Comparison of ENCODE assay signal across 8 cellular contexts in genomic region chr9:94681508-94681907, GRCh38. TPM values are rescaled to one million over a fixed set of nuclear protein-coding genes. Genes with fewer than 3 reads are reported as not detected.
A peak's percentile ranks its signal among the peaks of the same experiment; 100 is the strongest.
DNase-seq lines count a peak whose midpoint lies in the region; ATAC-seq, FAIRE-seq and TF ChIP-seq lines count a peak whose summit lies in the region.

No MANE protein-coding gene starts in this region.

- ATAC-seq in IMR-90 (ENCODE audit: low read depth) (peak; percentile 99), GM18502 (IDR thresholded peaks at IDR 0.05; ENCODE audit: poor library complexity, unreplicated experiment) (no peak)
- peak; percentile 95 for ATAC-seq in activated T-helper 17 cell treated with anti-CD3 and anti-CD28 coated beads, Interleukin-2, amount 50 U/mL, for 72 hours (replicated peaks)
- ATAC-seq in stimulated activated naive CD8-positive, alpha-beta T cell treated with anti-CD3 and anti-CD28 coated beads, Interleukin-15, amount 100 ng/mL, for 72 hours = peak; percentile 96

- no peak overlapping the region for H4K5ac ChIP-seq in IMR-90 (ENCODE audit: low read depth, low read length)

- POLR2A ChIA-PET in IMR-90 (lab: Charles Lee; ENCODE audit: unreplicated experiment) = interaction anchor here (0.6 kb wide), 1 partner anchor 453 kb away, joined by 3 read pairs; no protein-coding TSS in a partner anchor

- H4K8ac ChIP-seq in IMR-90 (ENCODE audit: low read depth in 2 of 2, low read length in 2 of 2) = peak overlapping the region in 1 of 2 experiments; percentile 89; a peak in 2 of 4 replicates

- H3K9me3 ChIP-seq in IMR-90 (ENCODE audit: control insufficient read depth, insufficient read depth, low read length) = no peaks in the 10 kb centered on the region
- no peaks in the 10 kb centered on the region for H3K9me3 ChIP-seq in neural cell (ENCODE audit: low read length)

- peak; percentile 80 for FAIRE-seq in RCC 7860 (lab: Jason Lieb, UNC)

- no peaks in the 10 kb centered on the region; the same call in 1 of the 2 replicates for H3K4me1 ChIP-seq in IMR-90 (ENCODE audit: control insufficient read depth, insufficient read depth, low read length)

- TF ChIP-seq EP300 in neural cell (conservative IDR thresholded peaks at IDR 0.05; ENCODE audit: poor library complexity, severe bottlenecking) = no peak

- H3K23ac ChIP-seq in IMR-90 (ENCODE audit: low read depth, low read length) = peak overlapping the region; percentile 46; the same call in 1 of the 2 replicates

- H3K9me2 ChIP-seq in neural cell (ENCODE audit: insufficient read depth, low read length) = no peaks in the 10 kb centered on the region

- TF ChIP-seq POLR2A in IMR-90 (IDR thresholded peaks at IDR 0.05; ENCODE audit: low read depth, low read length) = no peak

- H3K4me3 Mint-ChIP-seq in activated T-helper 17 cell treated with anti-CD3 and anti-CD28 coated beads, Interleukin-2, amount 50 U/mL, for 72 hours = peak overlapping the region; percentile 8
- H3K4me3 Mint-ChIP-seq in stimulated activated naive CD8-positive, alpha-beta T cell treated with anti-CD3 and anti-CD28 coated beads, Interleukin-15, amount 100 ng/mL, for 72 hours = no peak overlapping the region

- H2BK20ac ChIP-seq in IMR-90 (ENCODE audit: low read depth, low read length) = peak overlapping the region; percentile 81

- H3K36me3 ChIP-seq in IMR-90 (ENCODE audit: control insufficient read depth, insufficient read depth, low read length) (no peaks in the 10 kb centered on the region), neural cell (ENCODE audit: insufficient read depth, low read length) (no peaks in the 10 kb centered on the region)

- peak overlapping the region; percentile 75 for H3K4ac ChIP-seq in IMR-90 (ENCODE audit: low read depth, low read length)

- BruUV-seq in IMR-90 (replicated peaks; lab: Mats Ljungman, UMichigan) = no TSS peak

- DNase-seq in GM04504 (ENCODE audit: low read depth) = peak; percentile 71
- peak; percentile 80 for DNase-seq in IMR-90
- peak; percentile 72 for DNase-seq in RCC 7860 (ENCODE audit: low spot score)
- peak; percentile 89 for DNase-seq in fibroblast of the aortic adventitia (ENCODE audit: low read depth)
- peak; percentile 46 to 55 for DNase-seq in stimulated activated naive CD8-positive, alpha-beta T cell treated with anti-CD3 and anti-CD28 coated beads, Interleukin-15, amount 100 ng/mL, for 72 hours

- H3K9me3 Mint-ChIP-seq in activated T-helper 17 cell treated with anti-CD3 and anti-CD28 coated beads, Interleukin-2, amount 50 U/mL, for 72 hours = no peaks in the 10 kb centered on the region
- H3K9me3 Mint-ChIP-seq in stimulated activated naive CD8-positive, alpha-beta T cell treated with anti-CD3 and anti-CD28 coated beads, Interleukin-15, amount 100 ng/mL, for 72 hours = no peaks in the 10 kb centered on the region

- H2BK15ac ChIP-seq in IMR-90 (ENCODE audit: low read depth, low read length) = no peak overlapping the region; the same call in 2 of the 3 replicates

- H3K56ac ChIP-seq in IMR-90 (ENCODE audit: extremely low read depth, insufficient read depth, low read length) = no peak overlapping the region

- no peaks in the 10 kb centered on the region for H3K36me3 Mint-ChIP-seq in activated T-helper 17 cell treated with anti-CD3 and anti-CD28 coated beads, Interleukin-2, amount 50 U/mL, for 72 hours (ENCODE audit: low read depth)

- no peak overlapping the region for H2BK5ac ChIP-seq in IMR-90 (ENCODE audit: low read depth, low read length, poor library complexity, severe bottlenecking)

- intact Hi-C loops in IMR-90 (cut with micrococcal nuclease) = loop anchor here (1.0 to 5.0 kb wide), 6 partner anchors 101 to 450 kb away; no protein-coding TSS in a partner anchor

- H3K4me2 ChIP-seq in IMR-90 (ENCODE audit: low read depth, low read length) = no peak overlapping the region
- no peak overlapping the region for H3K4me2 ChIP-seq in neural cell (ENCODE audit: low read length)

- TF ChIP-seq CTCF in IMR-90 (conservative IDR thresholded peaks at IDR 0.05; ENCODE audit: low read depth, low read length) (peak; percentile 85), fibroblast of the aortic adventitia (IDR thresholded peaks at IDR 0.05; ENCODE audit: insufficient read depth, low read length) (peak; percentile 71), neural cell (IDR thresholded peaks at IDR 0.05; ENCODE audit: poor library complexity, severe bottlenecking) (peak; percentile 90)

- no peaks in the 10 kb centered on the region for H3K9me1 ChIP-seq in IMR-90 (ENCODE audit: insufficient read depth, low read length)

- no peaks in the 10 kb centered on the region for H3F3A ChIP-seq in neural cell (ENCODE audit: insufficient read depth, low read length, poor library complexity, severe bottlenecking)

- no peak overlapping the region for H3K18ac ChIP-seq in IMR-90 (ENCODE audit: low read depth, low read length)

- H3K9ac ChIP-seq in IMR-90 (ENCODE audit: low read depth, low read length) (0 out of 2 replicates have a peak overlapping the region, but pooled peaks have one; percentile 30), neural cell (ENCODE audit: low read length) (no peak overlapping the region)

- no CpG with 5 or more reads among the region's 7 CpGs for WGBS in IMR-90 (ENCODE audit: extremely low coverage in 2 of 2, insufficient read length in 1 of 2), 2 experiments

- 0 out of 2 replicates have a peak overlapping the region, but pooled peaks have one; percentile 56 for H3K14ac ChIP-seq in IMR-90 (replicated peaks; ENCODE audit: low read depth, low read length)

- H3K27ac ChIP-seq in IMR-90 (ENCODE audit: insufficient read depth, low read length) = no peak overlapping the region
- no peak overlapping the region for H3K27ac ChIP-seq in neural cell (ENCODE audit: low read length)

- in situ Hi-C loops in IMR-90 (cut with MboI; ENCODE audit: low sequenced_read_pairs) = loop anchor here (5.0 to 10.0 kb wide), 2 partner anchors 323 to 446 kb away; no protein-coding TSS in a partner anchor

- H4K91ac ChIP-seq in IMR-90 (ENCODE audit: insufficient read depth, low read depth, low read length) = peak overlapping the region; percentile 68; the same call in 1 of the 2 replicates

- dilution Hi-C loops in IMR-90 (cut with HindIII; ENCODE audit: low sequenced_read_pairs, unreplicated experiment) = no loop called here

- H3K79me1 ChIP-seq in IMR-90 (ENCODE audit: low read depth in 1 of 2, low read length in 2 of 2) = no peaks in the 10 kb centered on the region

- TF ChIP-seq RAD21 in IMR-90 (IDR thresholded peaks at IDR 0.05; ENCODE audit: low read length) (peak; percentile 92), neural cell (conservative IDR thresholded peaks at IDR 0.05) (peak; percentile 92)

- peaks cover 14% of the 10 kb centered on the region for H3K27me3 Mint-ChIP-seq in activated T-helper 17 cell treated with anti-CD3 and anti-CD28 coated beads, Interleukin-2, amount 50 U/mL, for 72 hours
- H3K27me3 Mint-ChIP-seq in stimulated activated naive CD8-positive, alpha-beta T cell treated with anti-CD3 and anti-CD28 coated beads, Interleukin-15, amount 100 ng/mL, for 72 hours = peaks cover 19% of the 10 kb centered on the region

- H2AFZ ChIP-seq in IMR-90 (replicated peaks; ENCODE audit: low read length, poor library complexity) (peak overlapping the region; percentile 87), neural cell (ENCODE audit: low read depth, low read length) (no peak overlapping the region)

- H4K20me1 ChIP-seq in IMR-90 (ENCODE audit: insufficient read depth, low read length) = no peaks in the 10 kb centered on the region
- H4K20me1 ChIP-seq in neural cell (ENCODE audit: insufficient read depth) = no peaks in the 10 kb centered on the region

- no peaks in the 10 kb centered on the region for H3K79me2 ChIP-seq in neural cell (replicated peaks; ENCODE audit: insufficient read depth, low read length)

- H2BK120ac ChIP-seq in IMR-90 (ENCODE audit: low read depth, low read length) = peak overlapping the region; percentile 87

- no peaks in the 10 kb centered on the region for H3K4me1 Mint-ChIP-seq in activated T-helper 17 cell treated with anti-CD3 and anti-CD28 coated beads, Interleukin-2, amount 50 U/mL, for 72 hours
- peaks cover 6% of the 10 kb centered on the region for H3K4me1 Mint-ChIP-seq in stimulated activated naive CD8-positive, alpha-beta T cell treated with anti-CD3 and anti-CD28 coated beads, Interleukin-15, amount 100 ng/mL, for 72 hours

- peak overlapping the region; percentile 57 for H3K27ac Mint-ChIP-seq in activated T-helper 17 cell treated with anti-CD3 and anti-CD28 coated beads, Interleukin-2, amount 50 U/mL, for 72 hours
- peak overlapping the region in 1 of 2 donors; percentile 75 for H3K27ac Mint-ChIP-seq in stimulated activated naive CD8-positive, alpha-beta T cell treated with anti-CD3 and anti-CD28 coated beads, Interleukin-15, amount 100 ng/mL, for 72 hours

- H2AK9ac ChIP-seq in IMR-90 (replicated peaks; ENCODE audit: low read depth, low read length, poor library complexity) = peak overlapping the region; percentile 3

- CTCF ChIA-PET in IMR-90 (lab: Yijun Ruan, JAX) = interaction anchor here (0.6 to 3.4 kb wide), 23 partner anchors 13 to 591 kb away, joined by 3 to 47 read pairs (median 3); no protein-coding TSS in a partner anchor

- no peak overlapping the region for H3K4me3 ChIP-seq in IMR-90 (ENCODE audit: insufficient read depth, low read depth, low read length)
- H3K4me3 ChIP-seq in fibroblast of the aortic adventitia (ENCODE audit: low read depth, low read length) = no peak overlapping the region
- no peak overlapping the region for H3K4me3 ChIP-seq in neural cell (ENCODE audit: low read length)

- H3K27me3 ChIP-seq in IMR-90 (ENCODE audit: control insufficient read depth, insufficient read depth, low read length) = no peaks in the 10 kb centered on the region; the same call in 1 of the 2 replicates
- no peaks in the 10 kb centered on the region for H3K27me3 ChIP-seq in neural cell (ENCODE audit: insufficient read depth, low read depth, low read length)

- H2AK5ac ChIP-seq in IMR-90 (ENCODE audit: low read depth, low read length) = peak overlapping the region; percentile 94

RNA-seq across cellular contexts. Expression of gene FBP1, which starts 42.2 kb away (rescaled TPM):
- total RNA-seq in IMR-90 (2012; rRNA removed) (not detected in 2 replicates), fibroblast of the aortic adventitia (ENCODE audit: low replicate concordance) (not detected in 2 replicates)
- polyA plus RNA-seq in IMR-90 (2012; rRNA removed) (not detected in 2 replicates), neural cell (0.94 TPM in 1 of 2 replicates, not detected in the other)
- 0.10 TPM in 1 of 2 replicates, not detected in the other for polyA plus RNA-seq in IMR-90 (2012; cell fraction: cytosol; rRNA removed)
- not detected in 2 replicates for polyA plus RNA-seq in IMR-90 (2012; cell fraction: nucleus; rRNA removed; ENCODE audit: low replicate concordance)
- total RNA-seq in activated T-helper 17 cell treated with anti-CD3 and anti-CD28 coated beads, Interleukin-2, amount 50 U/mL, for 72 hours = under 1 TPM; 0.50 to 0.85 TPM
- polyA minus RNA-seq in neural cell = not detected in 2 replicates

RNA-seq across cellular contexts. Expression of gene AOPEP, which starts 45.0 kb away (rescaled TPM):
- total RNA-seq in IMR-90 (2012; rRNA removed) = 38.7 and 38.9 TPM in 2 replicates
- polyA plus RNA-seq in IMR-90 (2012; rRNA removed) = 34.9 and 38.1 TPM in 2 replicates
- polyA plus RNA-seq in IMR-90 (2012; cell fraction: cytosol; rRNA removed) = 23.1 and 34.2 TPM in 2 replicates
- polyA plus RNA-seq in IMR-90 (2012; cell fraction: nucleus; rRNA removed; ENCODE audit: low replicate concordance) = 40.9 and 77.9 TPM in 2 replicates
- 10 to 100 TPM; 15.5 to 16.4 TPM for total RNA-seq in activated T-helper 17 cell treated with anti-CD3 and anti-CD28 coated beads, Interleukin-2, amount 50 U/mL, for 72 hours
- total RNA-seq in fibroblast of the aortic adventitia (ENCODE audit: low replicate concordance) = 39.7 and 82.3 TPM in 2 replicates
- 3.6 and 10.0 TPM in 2 replicates for polyA plus RNA-seq in neural cell
- 29.7 and 33.8 TPM in 2 replicates for polyA minus RNA-seq in neural cell
